Comparison of ENCODE assay signal across 11 cellular contexts in genomic region chr7:81618400-81619014, GRCh38.
DNase-seq lines count a peak whose midpoint lies in the region; ATAC-seq and TF ChIP-seq lines count a peak whose summit lies in the region.
"Had no signal": no experiment of that assay in that cellular context is flagged by ENCODE, and none has a peak within 500 bp of the region (broad histone marks: within the 10 kb centered on the region; RNA-seq: fewer than 3 reads in every experiment).

No MANE protein-coding gene starts in this region.

- no peaks in the 10 kb centered on the region for H3K36me3 Mint-ChIP-seq in MCF 10A (ENCODE audit: insufficient read depth, unreplicated experiment)

- TF ChIP-seq POLR2A in breast epithelium (IDR thresholded peaks at IDR 0.05) = no peak
- no peak for TF ChIP-seq POLR2A in vagina (IDR thresholded peaks at IDR 0.05)
- no peak for TF ChIP-seq POLR2A in sigmoid colon (IDR thresholded peaks at IDR 0.05)

- no peak overlapping the region for H3K4me3 Mint-ChIP-seq in MCF 10A (ENCODE audit: unreplicated experiment)

- no peaks in the 10 kb centered on the region for H3K9me3 Mint-ChIP-seq in MCF 10A (ENCODE audit: unreplicated experiment)

- H3K4me1 Mint-ChIP-seq in MCF 10A (ENCODE audit: insufficient read depth, unreplicated experiment) = peaks cover 20% of the 10 kb centered on the region

- H3K27me3 Mint-ChIP-seq in MCF 10A (ENCODE audit: insufficient read depth, unreplicated experiment) = no peaks in the 10 kb centered on the region

- H3K27ac ChIP-seq in breast epithelium (no peak overlapping the region), vagina (peak overlapping the region; percentile 9), sigmoid colon (no peak overlapping the region)
- H3K27ac ChIP-seq: Peyer's patch had no signal

- intact Hi-C loops in MCF 10A (cut with micrococcal nuclease) (loop anchor here (1.0 kb wide), 1 partner anchor 67 kb away; no protein-coding TSS in a partner anchor), breast epithelium (cut with DNase I; ENCODE audit: low total_unique reads) (no loop called here), vagina (cut with DNase I) (no loop called here), sigmoid colon (cut with DNase I) (no loop called here)

- no TSS peak for BruUV-seq in MCF 10A (replicated peaks; lab: Mats Ljungman, UMichigan)

- H3K9me3 ChIP-seq in breast epithelium (no peaks in the 10 kb centered on the region), vagina (no peaks in the 10 kb centered on the region), sigmoid colon (no peaks in the 10 kb centered on the region)
- H3K9me3 ChIP-seq: heart left ventricle, Peyer's patch had no signal

- H3K4me3 ChIP-seq in breast epithelium (no peak overlapping the region), fibroblast of villous mesenchyme (ENCODE audit: low read depth, low read length) (no peak overlapping the region), vagina (no peak overlapping the region), sigmoid colon (no peak overlapping the region)
- H3K4me3 ChIP-seq: heart left ventricle, Peyer's patch had no signal

- TF ChIP-seq EP300 in sigmoid colon (IDR thresholded peaks at IDR 0.05) = no peak

- H3K36me3 ChIP-seq in breast epithelium (no peaks in the 10 kb centered on the region), vagina (no peaks in the 10 kb centered on the region), sigmoid colon (no peaks in the 10 kb centered on the region)
- H3K36me3 ChIP-seq: heart left ventricle, Peyer's patch had no signal

- CTCF ChIA-PET in MCF 10A (lab: Yijun Ruan, JAX) = no interaction called here

- H3K27ac Mint-ChIP-seq in MCF 10A (ENCODE audit: low read depth, unreplicated experiment) = peak overlapping the region; percentile 62

- no peak for TF ChIP-seq CTCF in MCF 10A (IDR thresholded peaks at IDR 0.05; ENCODE audit: unreplicated experiment)
- TF ChIP-seq CTCF in breast epithelium (IDR thresholded peaks at IDR 0.05) = no peak
- TF ChIP-seq CTCF in fibroblast of villous mesenchyme (IDR thresholded peaks at IDR 0.05; ENCODE audit: insufficient read depth, low read depth, low read length) = no peak
- no peak for TF ChIP-seq CTCF in vagina (IDR thresholded peaks at IDR 0.05)
- no peak for TF ChIP-seq CTCF in sigmoid colon (IDR thresholded peaks at IDR 0.05)

- in situ Hi-C loops in KBM-7 (cut with MboI; ENCODE audit: low pct_unique_long_range_greater_than_20kb, low sequenced_read_pairs) = no loop called here

- ATAC-seq in SK-N-SH treated with all-trans-retinoic acid at 6 μM for 48 hours = peak; percentile 99
- no peak for ATAC-seq in GM18511 (IDR thresholded peaks at IDR 0.05; ENCODE audit: unreplicated experiment)

- DNase-seq in MCF 10A (ENCODE audit: unreplicated experiment) (peak; percentile 83), breast epithelium (ENCODE audit: low spot score in 2 of 2) (no peak), fibroblast of villous mesenchyme (ENCODE audit: low read depth) (peak; percentile 96), vagina (ENCODE audit: extremely low spot score in 2 of 2) (no peak), sigmoid colon (no peak), KBM-7 (no peak)
- DNase-seq: activated CD4-positive, alpha-beta T cell treated with anti-CD3 and anti-CD28 coated beads, Interleukin-2, amount 50 U/mL, for 4 hours; heart left ventricle; Peyer's patch had no signal

- H3K4me1 ChIP-seq in breast epithelium (no peaks in the 10 kb centered on the region), vagina (no peaks in the 10 kb centered on the region), sigmoid colon (peaks cover 0 to 3% (median 0%) of the 10 kb centered on the region in 4 donors)
- H3K4me1 ChIP-seq: Peyer's patch had no signal

- POLR2A ChIA-PET in MCF 10A (lab: Yijun Ruan, JAX) = interaction anchor here (0.6 to 1.2 kb wide), 5 partner anchors 9 to 1582 kb away, joined by 3 to 7 read pairs (median 4); no protein-coding TSS in a partner anchor

- WGBS in sigmoid colon, 2 donors = 75 to 88% methylated on average over 4 of the region's 4 CpGs

- H3K27me3 ChIP-seq in breast epithelium (no peaks in the 10 kb centered on the region), vagina (no peaks in the 10 kb centered on the region), sigmoid colon (no peaks in the 10 kb centered on the region)
- H3K27me3 ChIP-seq: heart left ventricle, Peyer's patch had no signal

TF ChIP-seq in SK-N-SH treated with all-trans-retinoic acid at 6 μM for 48 hours, 23 proteins besides CTCF, POLR2A, EP300 and RAD21:
- TF ChIP-seq ZFP3 (CRISPR knock-in tag; IDR thresholded peaks at IDR 0.05) (peak; percentile 66; the same call in 1 of the 2 replicates), ISL1 (CRISPR knock-in tag; IDR thresholded peaks at IDR 0.05) (peak; percentile 96), SNAI2 (CRISPR knock-in tag; IDR thresholded peaks at IDR 0.05) (0 out of 2 replicates have a peak, but pooled peaks have one; percentile 58), POU6F1 (CRISPR knock-in tag; IDR thresholded peaks at IDR 0.05; ENCODE audit: borderline replicate concordance, low read depth) (peak; percentile 79), CSDC2 (CRISPR knock-in tag; IDR thresholded peaks at IDR 0.05) (0 out of 2 replicates have a peak, but pooled peaks have one; percentile 43), PPARA (CRISPR knock-in tag; IDR thresholded peaks at IDR 0.05; ENCODE audit: borderline replicate concordance) (no peak), CREB5 (CRISPR knock-in tag; IDR thresholded peaks at IDR 0.05; ENCODE audit: low read depth) (peak; percentile 90; the same call in 1 of the 2 replicates), GLIS3 (CRISPR knock-in tag; IDR thresholded peaks at IDR 0.05) (no peak), PATZ1 (CRISPR knock-in tag; IDR thresholded peaks at IDR 0.05; ENCODE audit: borderline replicate concordance) (peak; percentile 43; the same call in 1 of the 2 replicates), ZC3H10 (CRISPR knock-in tag; IDR thresholded peaks at IDR 0.05) (peak; percentile 71; the same call in 1 of the 2 replicates), TOX (CRISPR knock-in tag; IDR thresholded peaks at IDR 0.05; ENCODE audit: borderline replicate concordance) (peak; percentile 76; the same call in 1 of the 2 replicates), ZFP30 (CRISPR knock-in tag; IDR thresholded peaks at IDR 0.05) (no peak)

Comparison
In these comparisons a context has a peak if more than half of its experiments do, and no peak if none do; other contexts are left out.
1. DNase-seq: peak in MCF 10A (single experiment) and fibroblast of villous mesenchyme (single experiment); none in breast epithelium (0 of 2), vagina (0 of 2), sigmoid colon (single experiment) and KBM-7 (single experiment).